ENCODE assay signal across 22 cellular contexts in the genomic region with DNA sequence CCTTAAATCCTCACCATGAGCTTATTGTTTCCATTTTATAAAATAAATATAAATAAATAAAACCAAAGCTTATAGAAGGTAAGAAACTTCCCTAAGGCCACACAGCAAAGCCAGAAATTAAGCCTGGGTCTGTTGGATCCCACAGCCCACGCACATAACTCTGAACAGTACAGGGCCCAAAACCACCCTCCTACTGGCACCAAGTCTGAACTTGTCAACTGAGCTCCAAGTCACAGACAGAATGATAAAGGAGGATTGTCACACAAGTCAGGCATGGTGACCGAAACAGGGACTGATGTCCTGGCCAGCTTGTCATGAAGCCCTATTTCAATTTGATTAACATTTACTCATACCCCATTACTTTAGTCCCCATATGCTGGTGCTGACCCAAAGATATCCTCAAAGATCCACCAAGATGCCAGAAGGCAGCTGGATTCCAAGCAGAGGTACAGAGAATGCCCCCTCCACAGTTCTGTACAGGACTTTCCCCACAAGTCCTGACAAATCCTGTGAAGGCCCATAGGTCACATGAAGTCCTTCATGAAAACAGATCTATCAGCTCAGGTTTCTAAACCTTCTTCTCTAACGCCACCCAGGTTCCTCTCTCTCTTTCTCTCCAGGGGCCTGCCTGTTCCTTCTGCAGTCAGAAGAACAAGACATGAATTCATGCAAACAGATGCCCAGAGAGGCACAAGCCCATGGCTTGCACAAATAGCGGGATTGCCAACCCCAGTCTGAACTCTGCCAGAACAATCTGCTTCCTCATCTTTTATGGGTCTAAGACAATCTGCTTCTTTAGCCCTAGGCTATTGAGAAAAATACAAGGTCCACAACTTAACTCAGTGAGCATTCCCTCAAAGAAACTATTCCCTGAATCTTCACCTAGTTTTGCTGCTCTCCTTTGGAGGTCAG.
DNase-seq lines count a peak whose midpoint lies in the region; ATAC-seq, FAIRE-seq and TF ChIP-seq lines count a peak whose summit lies in the region.
"Had no signal": no experiment of that assay in that cellular context is flagged by ENCODE, and none has a peak within 500 bp of the region (broad histone marks: within the 10 kb centered on the region; RNA-seq: fewer than 3 reads in every experiment).

No MANE protein-coding gene starts in this region.

- H3K9me3 Mint-ChIP-seq in mesothelial cell of epicardium (no peaks in the 10 kb centered on the region), type B pancreatic cell (no peaks in the 10 kb centered on the region)
- H3K9me3 Mint-ChIP-seq: activated T-helper 2 cell treated with anti-CD3 and anti-CD28 coated beads, Interferon-gamma antibody, Interleukin-2, Interleukin-4, amounts not matched to agents 10 μg/mL and 5 μg/mL and 100 μg/mL, durations not matched to agents 14 hours and 24 hours and 36 hours had no signal

- H3K4me3 Mint-ChIP-seq in mesothelial cell of epicardium (no peak overlapping the region), type B pancreatic cell (peak overlapping the region; percentile 28)
- H3K4me3 Mint-ChIP-seq: stimulated activated naive CD8-positive, alpha-beta T cell treated with anti-CD3 and anti-CD28 coated beads, Interleukin-15, Interleukin-2, amounts not matched to agents 100 ng/mL and 50 ng/mL, for 24 hours had no signal

- H3K36me3 Mint-ChIP-seq in mesothelial cell of epicardium (peaks cover 34% of the 10 kb centered on the region), type B pancreatic cell (peaks cover 42% of the 10 kb centered on the region)

- FAIRE-seq in bronchial epithelial cell (lab: Jason Lieb, UNC), result no peak
- FAIRE-seq: GM19239, H1 had no signal

- no peaks in the 10 kb centered on the region for H3K27me3 ChIP-seq in bronchial epithelial cell (ENCODE audit: control insufficient read depth, insufficient read depth, low read length)
- H3K27me3 ChIP-seq: esophagus squamous epithelium, SJCRH30 had no signal

- DNase-seq in LNCaP clone FGC (ENCODE audit: low read depth) (peak; percentile 93), bronchial epithelial cell (ENCODE audit: low read depth) (peak; percentile 58), mesothelial cell of epicardium (ENCODE audit: low spot score in 2 of 2, unreplicated experiment in 2 of 2) (no peak), type B pancreatic cell (ENCODE audit: extremely low spot score, unreplicated experiment) (no peak), NCI-H1417 treated with DMSO at 0.1 percent for 48 hours (lab: John Stamatoyannopoulos, UW) (no peak), DMS 273 (lab: John Stamatoyannopoulos, UW; ENCODE audit: unreplicated experiment) (no peak)
- DNase-seq: central memory CD4-positive, alpha-beta T cell; esophagus squamous epithelium; GDM1; left ventricle myocardium inferior; NCI-H1436; NCI-H2171; NCI-H774; SJCRH30; stimulated activated CD4-positive, alpha-beta T cell treated with anti-CD3 and anti-CD28 coated beads, Interleukin-1b, Interleukin-23, amount 100 ng/mL, for 48 hours had no signal

- TF ChIP-seq CTCF in LNCaP clone FGC (IDR thresholded peaks at IDR 0.05; ENCODE audit: control insufficient read depth, extremely low read depth, insufficient read depth), result no peak
- no peak for TF ChIP-seq CTCF in bronchial epithelial cell (IDR thresholded peaks at IDR 0.05; ENCODE audit: insufficient read depth, low read length, severe bottlenecking)
- no peak for TF ChIP-seq CTCF in mesothelial cell of epicardium (IDR thresholded peaks at IDR 0.05; ENCODE audit: unreplicated experiment)
- no peak for TF ChIP-seq CTCF in type B pancreatic cell (conservative IDR thresholded peaks at IDR 0.05)

- H3K27me3 Mint-ChIP-seq in mesothelial cell of epicardium (ENCODE audit: low read depth), result no peaks in the 10 kb centered on the region
- H3K27me3 Mint-ChIP-seq in type B pancreatic cell, result no peaks in the 10 kb centered on the region
- H3K27me3 Mint-ChIP-seq: stimulated activated naive CD8-positive, alpha-beta T cell treated with anti-CD3 and anti-CD28 coated beads, Interleukin-15, Interleukin-2, amounts not matched to agents 100 ng/mL and 50 ng/mL, for 24 hours had no signal

- H3K27ac Mint-ChIP-seq in mesothelial cell of epicardium (peak overlapping the region; percentile 68), type B pancreatic cell (peak overlapping the region; percentile 25)
- H3K27ac Mint-ChIP-seq: activated T-helper 2 cell treated with anti-CD3 and anti-CD28 coated beads, Interferon-gamma antibody, Interleukin-2, Interleukin-4, amounts not matched to agents 10 μg/mL and 5 μg/mL and 100 μg/mL, durations not matched to agents 14 hours and 24 hours and 36 hours; stimulated activated naive CD8-positive, alpha-beta T cell treated with anti-CD3 and anti-CD28 coated beads, Interleukin-15, Interleukin-2, amounts not matched to agents 100 ng/mL and 50 ng/mL, for 24 hours had no signal

- H3K4me1 Mint-ChIP-seq in mesothelial cell of epicardium (peaks cover 32% of the 10 kb centered on the region), type B pancreatic cell (ENCODE audit: unreplicated experiment) (peaks cover 51% of the 10 kb centered on the region)

- ATAC-seq in GM19395 (IDR thresholded peaks at IDR 0.05; ENCODE audit: unreplicated experiment) (no peak), HG03025 (IDR thresholded peaks at IDR 0.05; ENCODE audit: low FRiP score, unreplicated experiment) (no peak)
- ATAC-seq: activated CD4-positive, CD25-positive, alpha-beta regulatory T cell treated with anti-CD3 and anti-CD28 coated beads, Interleukin-2, amount 50 U/mL, for 24 hours had no signal

- H3K36me3 ChIP-seq in bronchial epithelial cell (ENCODE audit: control insufficient read depth, insufficient read depth, low read length), result peaks cover 3% of the 10 kb centered on the region
- H3K36me3 ChIP-seq: esophagus squamous epithelium, left ventricle myocardium inferior, SJCRH30 had no signal

- H3K4me3 ChIP-seq in LNCaP clone FGC (ENCODE audit: low read depth, low read length), result no peak overlapping the region
- no peak overlapping the region for H3K4me3 ChIP-seq in bronchial epithelial cell (ENCODE audit: low read depth, low read length)
- H3K4me3 ChIP-seq: esophagus squamous epithelium, left ventricle myocardium inferior, SJCRH30 had no signal

Comparison
In these comparisons a context has a peak if more than half of its experiments do, and no peak if none do; other contexts are left out.
1. DNase-seq: peak in LNCaP clone FGC (single experiment) and bronchial epithelial cell (single experiment); none in mesothelial cell of epicardium (0 of 2), type B pancreatic cell (single experiment), NCI-H1417 treated with DMSO at 0.1 percent for 48 hours (single experiment) and DMS 273 (single experiment).